Comparison of ENCODE assay signal across 9 cellular contexts in the genomic region with DNA sequence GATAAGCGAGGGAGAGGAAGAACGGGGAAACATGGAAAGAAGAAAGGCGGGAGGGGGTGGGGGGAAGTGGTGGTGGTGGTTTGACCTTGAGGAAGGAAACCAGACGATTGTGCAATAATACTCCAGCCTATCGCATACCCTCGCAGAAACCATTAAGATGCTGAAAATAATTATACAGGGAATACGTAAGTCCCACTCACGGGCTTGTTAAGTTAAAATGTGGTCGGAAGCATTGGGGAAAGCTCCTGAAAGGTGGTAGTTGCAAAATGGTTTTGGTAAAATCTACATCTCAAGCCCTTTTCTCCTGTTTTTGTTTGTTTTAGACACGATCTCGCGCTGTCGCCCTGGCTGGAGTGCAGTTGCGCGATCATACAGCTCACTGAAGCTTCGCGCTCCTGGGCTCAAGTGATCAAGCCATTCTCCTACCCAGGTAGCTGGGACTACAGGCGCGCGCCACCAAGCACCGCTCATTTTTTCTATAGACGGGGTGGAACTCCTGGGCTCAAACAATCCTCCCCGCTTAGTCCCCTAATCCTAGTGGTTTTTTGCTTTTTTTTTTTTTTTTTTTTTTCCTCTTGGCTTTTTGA.
DNase-seq lines count a peak whose midpoint lies in the region; ATAC-seq and TF ChIP-seq lines count a peak whose summit lies in the region.
"Had no signal": no experiment of that assay in that cellular context is flagged by ENCODE, and none has a peak within 500 bp of the region (broad histone marks: within the 10 kb centered on the region; RNA-seq: fewer than 3 reads in every experiment).

No MANE protein-coding gene starts in this region.

- H3K36me3 ChIP-seq in SK-N-MC (ENCODE audit: insufficient read depth, low read length) = no peaks in the 10 kb centered on the region

- H3K36me3 Mint-ChIP-seq in activated T-cell treated with anti-CD3 and anti-CD28 coated beads, Interleukin-2, amount 50 U/mL, for 72 hours (ENCODE audit: insufficient read depth in 2 of 2) = peaks cover 0 to 5% of the 10 kb centered on the region in 2 donors
- H3K36me3 Mint-ChIP-seq in stimulated activated effector memory CD8-positive, alpha-beta T cell treated with anti-CD3 and anti-CD28 coated beads, Interleukin-12 subunit alpha, Interleukin-12 subunit beta, amount 100 ng/mL, for 72 hours = peaks cover 15% of the 10 kb centered on the region

- H3K4me1 Mint-ChIP-seq in activated T-cell treated with anti-CD3 and anti-CD28 coated beads, Interleukin-2, amount 50 U/mL, for 72 hours (ENCODE audit: low read depth) = peaks cover 36% of the 10 kb centered on the region
- H3K4me1 Mint-ChIP-seq in stimulated activated effector memory CD8-positive, alpha-beta T cell treated with anti-CD3 and anti-CD28 coated beads, Interleukin-12 subunit alpha, Interleukin-12 subunit beta, amount 100 ng/mL, for 72 hours = peaks cover 28% of the 10 kb centered on the region

- H3K27ac ChIP-seq in SK-N-MC = no peak overlapping the region

- H3K4me3 ChIP-seq in SK-N-MC (peak overlapping the region; percentile 71), epithelial cell of esophagus (ENCODE audit: low read length) (peak overlapping the region; percentile 35)

- peak overlapping the region; percentile 82 to 85 for H3K4me3 Mint-ChIP-seq in activated T-cell treated with anti-CD3 and anti-CD28 coated beads, Interleukin-2, amount 50 U/mL, for 72 hours
- H3K4me3 Mint-ChIP-seq in stimulated activated effector memory CD8-positive, alpha-beta T cell treated with anti-CD3 and anti-CD28 coated beads, Interleukin-12 subunit alpha, Interleukin-12 subunit beta, amount 100 ng/mL, for 72 hours = peak overlapping the region; percentile 66

- no peak for DNase-seq in activated T-cell treated with anti-CD3 and anti-CD28 coated beads, Interleukin-2, amount 50 U/mL, for 72 hours
- DNase-seq in activated T-cell treated with anti-CD3 and anti-CD28 coated beads, Interleukin-2, amount 50 U/mL, for 48 hours = no peak
- DNase-seq in SK-N-MC (ENCODE audit: low read depth, low spot score) (no peak), epithelial cell of esophagus (ENCODE audit: low read depth) (peak; percentile 38), hippocampal formation (lab: John Stamatoyannopoulos, UW) (no peak)
- no peak for DNase-seq in stimulated activated effector memory CD8-positive, alpha-beta T cell treated with anti-CD3 and anti-CD28 coated beads, Interleukin-12 subunit alpha, Interleukin-12 subunit beta, amount 100 ng/mL, for 72 hours (ENCODE audit: low spot score in 2 of 2)
- DNase-seq: activated CD4-positive, alpha-beta T cell treated with anti-CD3 and anti-CD28 coated beads for 1 hour had no signal

- H3K9me3 Mint-ChIP-seq in activated T-cell treated with anti-CD3 and anti-CD28 coated beads, Interleukin-2, amount 50 U/mL, for 72 hours = no peaks in the 10 kb centered on the region
- H3K9me3 Mint-ChIP-seq in stimulated activated effector memory CD8-positive, alpha-beta T cell treated with anti-CD3 and anti-CD28 coated beads, Interleukin-12 subunit alpha, Interleukin-12 subunit beta, amount 100 ng/mL, for 72 hours = peaks cover 4% of the 10 kb centered on the region

- TF ChIP-seq CTCF in epithelial cell of esophagus (IDR thresholded peaks at IDR 0.05; ENCODE audit: insufficient read depth, low read depth, low read length, missing control alignments) = no peak

- H3K27ac Mint-ChIP-seq in activated T-cell treated with anti-CD3 and anti-CD28 coated beads, Interleukin-2, amount 50 U/mL, for 72 hours = no peak overlapping the region
- H3K27ac Mint-ChIP-seq in stimulated activated effector memory CD8-positive, alpha-beta T cell treated with anti-CD3 and anti-CD28 coated beads, Interleukin-12 subunit alpha, Interleukin-12 subunit beta, amount 100 ng/mL, for 72 hours = no peak overlapping the region

- peak in 1 of 2 donors; percentile 40 for ATAC-seq in activated T-cell treated with anti-CD3 and anti-CD28 coated beads, Interleukin-2, amount 50 U/mL, for 72 hours (replicated peaks in 1 of 2)
- no peak for ATAC-seq in stimulated activated effector memory CD8-positive, alpha-beta T cell treated with anti-CD3 and anti-CD28 coated beads, Interleukin-12 subunit alpha, Interleukin-12 subunit beta, amount 100 ng/mL, for 72 hours
- ATAC-seq in HG03378 (IDR thresholded peaks at IDR 0.05; ENCODE audit: unreplicated experiment) = no peak
- no peak for ATAC-seq in GM21825 (IDR thresholded peaks at IDR 0.05; ENCODE audit: unreplicated experiment)

- H3K9ac ChIP-seq in SK-N-MC (ENCODE audit: insufficient read length) = no peak overlapping the region

- H3K27me3 Mint-ChIP-seq in activated T-cell treated with anti-CD3 and anti-CD28 coated beads, Interleukin-2, amount 50 U/mL, for 72 hours (ENCODE audit: low read depth) = peaks cover 71% of the 10 kb centered on the region

- no peaks in the 10 kb centered on the region for H3K9me3 ChIP-seq in SK-N-MC (ENCODE audit: low read depth, low read length)
